In the genomic region with DNA sequence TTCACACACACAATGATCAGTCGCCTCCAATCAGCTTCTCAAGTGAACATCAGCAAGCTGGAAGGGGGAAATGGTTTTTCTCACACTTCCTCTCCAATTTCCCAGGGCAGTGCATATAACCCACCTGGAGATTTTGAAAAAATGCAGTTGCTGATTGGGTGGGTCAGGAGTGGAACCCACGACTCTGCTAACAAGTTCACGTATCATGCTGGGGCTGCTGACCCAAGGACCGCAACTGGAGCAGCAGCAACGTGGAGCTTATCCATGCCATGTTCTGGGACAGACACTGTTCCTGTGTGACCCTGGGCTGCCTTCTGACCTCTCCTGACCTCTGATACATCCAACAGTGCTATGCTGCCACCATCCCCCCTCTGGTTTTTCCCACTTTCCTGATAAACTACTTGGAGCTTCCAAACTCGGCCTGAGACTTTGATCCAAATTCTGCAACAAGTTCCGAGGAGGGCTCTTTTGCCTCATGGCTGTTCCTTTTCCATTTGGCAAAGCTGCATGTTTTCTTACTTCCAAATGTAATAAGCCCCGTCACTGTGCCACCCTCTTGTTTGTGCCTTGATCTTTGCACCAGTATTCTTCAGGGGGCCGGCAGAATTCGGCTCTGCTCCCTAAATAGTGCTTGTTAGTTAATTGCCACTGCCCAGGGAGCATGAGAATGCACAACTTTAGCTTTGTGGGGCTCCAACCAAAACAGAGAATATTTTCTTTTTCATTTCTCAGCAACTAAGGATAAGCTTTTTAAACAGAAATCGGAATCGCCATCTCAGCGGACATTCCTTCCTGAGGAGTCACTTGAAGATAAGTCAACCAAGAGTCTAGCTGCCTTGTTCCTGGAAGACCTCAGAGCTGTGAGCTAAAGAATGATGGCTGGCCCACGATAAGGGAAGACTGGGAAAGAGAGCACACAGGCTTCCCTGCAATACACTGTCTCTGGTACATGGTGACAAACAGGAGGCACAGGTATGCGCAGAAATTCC, we compare ENCODE assay signal across 12 cellular contexts.
DNase-seq lines count a peak whose midpoint lies in the region; ATAC-seq and TF ChIP-seq lines count a peak whose summit lies in the region.
"Had no signal": no experiment of that assay in that cellular context is flagged by ENCODE, and none has a peak within 500 bp of the region (broad histone marks: within the 10 kb centered on the region; RNA-seq: fewer than 3 reads in every experiment).

No MANE protein-coding gene starts in this region.

- no peak for TF ChIP-seq POLR2A in tibial nerve (IDR thresholded peaks at IDR 0.05)

- H3K36me3 ChIP-seq in tibial nerve: peaks cover 0 to 63% (median 0%) of the 10 kb centered on the region in 3 donors
- H3K36me3 ChIP-seq: BE2C had no signal

- peak overlapping the region; percentile 71 for H3K4me3 Mint-ChIP-seq in activated naive CD4-positive, alpha-beta T cell treated with anti-CD3 and anti-CD28 coated beads, Interleukin-2, amount 10 ng/mL, durations not matched to agents 7 days and 5 days
- peak overlapping the region; percentile 94 for H3K4me3 Mint-ChIP-seq in memory B cell

- CTCF ChIA-PET in activated naive CD4-positive, alpha-beta T cell treated with anti-CD3 and anti-CD28 coated beads, Interleukin-2, amount 10 ng/mL, durations not matched to agents 7 days and 5 days (lab: Charles Lee): interaction anchor here (0.9 to 2.3 kb wide), 6 partner anchors 9 to 422 kb away, joined by 4 to 8 read pairs (median 5); no protein-coding TSS in a partner anchor

- H3K36me3 Mint-ChIP-seq in activated naive CD4-positive, alpha-beta T cell treated with anti-CD3 and anti-CD28 coated beads, Interleukin-2, amount 10 ng/mL, durations not matched to agents 7 days and 5 days: peaks cover 55% of the 10 kb centered on the region
- peaks cover 3% of the 10 kb centered on the region for H3K36me3 Mint-ChIP-seq in memory B cell

- H3K27me3 ChIP-seq in tibial nerve: no peaks in the 10 kb centered on the region
- H3K27me3 ChIP-seq: BE2C had no signal

- H3K27me3 Mint-ChIP-seq in activated naive CD4-positive, alpha-beta T cell treated with anti-CD3 and anti-CD28 coated beads, Interleukin-2, amount 10 ng/mL, durations not matched to agents 7 days and 5 days: no peaks in the 10 kb centered on the region
- H3K27me3 Mint-ChIP-seq in memory B cell: no peaks in the 10 kb centered on the region

- no peaks in the 10 kb centered on the region for H3K9me3 ChIP-seq in tibial nerve
- H3K9me3 ChIP-seq: BE2C had no signal

- ATAC-seq in memory B cell (ENCODE audit: low read depth) (no peak), HG03139 (IDR thresholded peaks at IDR 0.05; ENCODE audit: unreplicated experiment) (no peak)
- ATAC-seq: PC-3 had no signal

- no peak for DNase-seq in activated naive CD4-positive, alpha-beta T cell treated with anti-CD3 and anti-CD28 coated beads, Interleukin-2, amount 10 ng/mL, durations not matched to agents 7 days and 5 days
- no peak for DNase-seq in activated naive CD4-positive, alpha-beta T cell (lab: John Stamatoyannopoulos, UW)
- DNase-seq in astrocyte of the hippocampus (ENCODE audit: low read depth, low spot score) (peak; percentile 80), memory B cell (ENCODE audit: low spot score in 2 of 2) (no peak), tibial nerve (ENCODE audit: low spot score in 2 of 2) (no peak), AG20443 (ENCODE audit: low spot score) (no peak)
- DNase-seq in activated CD4-positive, CD25-positive, alpha-beta regulatory T cell treated with anti-CD3 and anti-CD28 coated beads, Interleukin-2, amount 50 U/mL, for 72 hours: no peak
- DNase-seq: BE2C, erythroblast, MM.1S, PC-3 had no signal

- H3K9me3 Mint-ChIP-seq in activated naive CD4-positive, alpha-beta T cell treated with anti-CD3 and anti-CD28 coated beads, Interleukin-2, amount 10 ng/mL, durations not matched to agents 7 days and 5 days: no peaks in the 10 kb centered on the region
- no peaks in the 10 kb centered on the region for H3K9me3 Mint-ChIP-seq in memory B cell

- TF ChIP-seq CTCF in tibial nerve (IDR thresholded peaks at IDR 0.05): no peak

- peak overlapping the region; percentile 98 for H3K27ac Mint-ChIP-seq in activated naive CD4-positive, alpha-beta T cell treated with anti-CD3 and anti-CD28 coated beads, Interleukin-2, amount 10 ng/mL, durations not matched to agents 7 days and 5 days
- H3K27ac Mint-ChIP-seq in memory B cell: peak overlapping the region; percentile 93

- H3K4me1 Mint-ChIP-seq in activated naive CD4-positive, alpha-beta T cell treated with anti-CD3 and anti-CD28 coated beads, Interleukin-2, amount 10 ng/mL, durations not matched to agents 7 days and 5 days: peaks cover 33% of the 10 kb centered on the region
- H3K4me1 Mint-ChIP-seq in memory B cell: peaks cover 41% of the 10 kb centered on the region

- H3K27ac ChIP-seq in tibial nerve: peak overlapping the region in 3 of 4 donors; percentile 45 to 66 (median 59)

- H3K4me3 ChIP-seq in tibial nerve: no peak overlapping the region

- H3K4me1 ChIP-seq in tibial nerve: peaks cover 0 to 60% (median 4%) of the 10 kb centered on the region in 4 donors

- 48 to 53% methylated on average over 15 of the region's 15 CpGs for WGBS in tibial nerve, 2 donors

- peak in 1 of 2 donors; percentile 12 for TF ChIP-seq EP300 in tibial nerve (IDR thresholded peaks at IDR 0.05)
